6 cellular contexts compared by ENCODE assay signal in the genomic region with DNA sequence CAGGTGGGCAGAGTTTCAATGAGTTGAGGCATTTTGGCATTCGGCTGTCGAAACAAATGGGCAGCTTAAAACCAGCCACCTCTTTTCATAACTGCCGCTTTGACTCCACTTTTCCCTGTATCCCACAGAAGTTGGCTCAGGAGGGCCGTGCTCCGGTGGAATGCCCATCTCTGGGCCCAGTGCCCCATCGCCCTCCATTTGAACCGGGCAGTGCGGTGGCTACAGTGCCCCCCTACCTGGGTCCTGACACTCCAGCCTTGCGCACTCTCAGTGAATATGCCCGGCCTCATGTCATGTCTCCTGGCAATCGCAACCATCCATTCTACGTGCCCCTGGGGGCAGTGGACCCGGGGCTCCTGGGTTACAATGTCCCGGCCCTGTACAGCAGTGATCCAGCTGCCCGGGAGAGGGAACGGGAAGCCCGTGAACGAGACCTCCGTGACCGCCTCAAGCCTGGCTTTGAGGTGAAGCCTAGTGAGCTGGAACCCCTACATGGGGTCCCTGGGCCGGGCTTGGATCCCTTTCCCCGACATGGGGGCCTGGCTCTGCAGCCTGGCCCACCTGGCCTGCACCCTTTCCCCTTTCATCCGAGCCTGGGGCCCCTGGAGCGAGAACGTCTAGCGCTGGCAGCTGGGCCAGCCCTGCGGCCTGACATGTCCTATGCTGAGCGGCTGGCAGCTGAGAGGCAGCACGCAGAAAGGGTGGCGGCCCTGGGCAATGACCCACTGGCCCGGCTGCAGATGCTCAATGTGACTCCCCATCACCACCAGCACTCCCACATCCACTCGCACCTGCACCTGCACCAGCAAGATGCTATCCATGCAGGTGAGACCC. TPM values are rescaled to one million over a fixed set of nuclear protein-coding genes. Genes with fewer than 3 reads are reported as not detected.
DNase-seq lines count a peak whose midpoint lies in the region; ATAC-seq and TF ChIP-seq lines count a peak whose summit lies in the region.

No MANE protein-coding gene starts in this region.

- H3K27ac ChIP-seq in heart right ventricle (peak overlapping the region in 9 of 10 donors; percentile 91 to 98 (median 95)), thymus (ENCODE audit: low read depth) (peak overlapping the region; percentile 80)

- H3K27me3 ChIP-seq in heart right ventricle (no peaks in the 10 kb centered on the region), thymus (ENCODE audit: control insufficient read depth, insufficient read depth) (no peaks in the 10 kb centered on the region)

- peak overlapping the region in 9 of 10 donors; percentile 58 to 96 (median 72) for H3K4me3 ChIP-seq in heart right ventricle
- H3K4me3 ChIP-seq in thymus (ENCODE audit: low read length) = peak overlapping the region; percentile 79

- no peaks in the 10 kb centered on the region for H3K9me3 ChIP-seq in heart right ventricle
- no peaks in the 10 kb centered on the region for H3K9me3 ChIP-seq in thymus (ENCODE audit: control insufficient read depth)

- ATAC-seq in heart right ventricle = peak in 2 of 8 donors; percentile 2 to 3

- CTCF ChIA-PET in activated CD4-positive, alpha-beta T cell treated with anti-CD3 and anti-CD28 coated beads, Interleukin-2, amount 10 ng/mL, durations not matched to agents 7 days and 5 days (lab: Charles Lee) = interaction anchor here (0.9 to 17.8 kb wide), 25 partner anchors 9 to 194 kb away, joined by 3 to 388 read pairs (median 5); a partner anchor contains a TSS

- H3K4me3 Mint-ChIP-seq in activated CD4-positive, alpha-beta T cell treated with anti-CD3 and anti-CD28 coated beads, Interleukin-2, amount 10 ng/mL, durations not matched to agents 7 days and 5 days = peak overlapping the region; percentile 81

- H3K27ac Mint-ChIP-seq in activated CD4-positive, alpha-beta T cell treated with anti-CD3 and anti-CD28 coated beads, Interleukin-2, amount 10 ng/mL, durations not matched to agents 7 days and 5 days = peak overlapping the region; percentile 97

- H3K27me3 Mint-ChIP-seq in activated CD4-positive, alpha-beta T cell treated with anti-CD3 and anti-CD28 coated beads, Interleukin-2, amount 10 ng/mL, durations not matched to agents 7 days and 5 days = no peaks in the 10 kb centered on the region

- WGBS in heart right ventricle, 2 donors = 78 to 80% methylated on average over 32 of the region's 32 CpGs
- 90% methylated on average over 32 of the region's 32 CpGs for WGBS in thymus

- peaks cover 15 to 81% (median 64%) of the 10 kb centered on the region in 9 donors for H3K4me1 ChIP-seq in heart right ventricle
- peaks cover 17% of the 10 kb centered on the region for H3K4me1 ChIP-seq in thymus (ENCODE audit: control insufficient read depth, insufficient read depth, low read length)

- H3K4me1 Mint-ChIP-seq in activated CD4-positive, alpha-beta T cell treated with anti-CD3 and anti-CD28 coated beads, Interleukin-2, amount 10 ng/mL, durations not matched to agents 7 days and 5 days = peaks cover 59% of the 10 kb centered on the region

- no peak for DNase-seq in activated CD4-positive, alpha-beta T cell treated with anti-CD3 and anti-CD28 coated beads, Interleukin-2, amount 10 ng/mL, durations not matched to agents 7 days and 5 days
- no peak for DNase-seq in activated CD4-positive, alpha-beta T cell treated with anti-CD3 and anti-CD28 coated beads for 48 hours
- peak in 1 of 2 donors; percentile 27 for DNase-seq in heart right ventricle
- no peak for DNase-seq in GM03348 (ENCODE audit: low spot score)
- no peak for DNase-seq in AML-193 (lab: John Stamatoyannopoulos, UW)

- peak in 1 of 9 donors; percentile 23 for TF ChIP-seq CTCF in heart right ventricle (IDR thresholded peaks at IDR 0.05)

- POLR2A ChIA-PET in activated CD4-positive, alpha-beta T cell treated with anti-CD3 and anti-CD28 coated beads, Interleukin-2, amount 10 ng/mL, durations not matched to agents 7 days and 5 days (lab: Charles Lee) = interaction anchor here (0.8 to 1.1 kb wide), 3 partner anchors 13 to 66 kb away, joined by 3 to 4 read pairs (median 3); a partner anchor contains a TSS

- no peaks in the 10 kb centered on the region for H3K9me3 Mint-ChIP-seq in activated CD4-positive, alpha-beta T cell treated with anti-CD3 and anti-CD28 coated beads, Interleukin-2, amount 10 ng/mL, durations not matched to agents 7 days and 5 days

- peaks cover 26% of the 10 kb centered on the region for H3K36me3 Mint-ChIP-seq in activated CD4-positive, alpha-beta T cell treated with anti-CD3 and anti-CD28 coated beads, Interleukin-2, amount 10 ng/mL, durations not matched to agents 7 days and 5 days (ENCODE audit: low read depth)

- H3K36me3 ChIP-seq in heart right ventricle = peaks cover 0 to 69% (median 25%) of the 10 kb centered on the region in 9 donors
- peaks cover 9% of the 10 kb centered on the region for H3K36me3 ChIP-seq in thymus (ENCODE audit: control insufficient read depth, insufficient read depth)

- intact Hi-C loops in heart right ventricle (cut with DNase I) = loop anchor here in 1 of 10 donors (5.0 kb wide), 1 partner anchor 71 kb away; a partner anchor contains a TSS

RNA-seq across cellular contexts. Expression of a gene that starts 5.0 kb away (rescaled TPM):
- total RNA-seq in activated CD4-positive, alpha-beta T cell treated with anti-CD3 and anti-CD28 coated beads, Interleukin-2, amount 10 ng/mL, durations not matched to agents 7 days and 5 days = not detected
- total RNA-seq in heart right ventricle = not detected
- not detected for polyA plus RNA-seq in heart right ventricle
- not detected for polyA plus RNA-seq in thymus

RNA-seq across cellular contexts. Expression of a gene that starts 5.3 kb away (rescaled TPM):
- total RNA-seq in activated CD4-positive, alpha-beta T cell treated with anti-CD3 and anti-CD28 coated beads, Interleukin-2, amount 10 ng/mL, durations not matched to agents 7 days and 5 days = 100 to 1,000 TPM; 156 to 181 TPM
- 100 to 1,000 TPM; 134 to 213 (median 167) TPM for total RNA-seq in heart right ventricle
- polyA plus RNA-seq in heart right ventricle (100 to 1,000 TPM; 182 to 654 TPM), thymus (421 TPM)

RNA-seq across cellular contexts. Expression of a gene that starts 10.8 kb away (rescaled TPM):
- 10 to 100 TPM; 27.3 to 27.6 TPM for total RNA-seq in activated CD4-positive, alpha-beta T cell treated with anti-CD3 and anti-CD28 coated beads, Interleukin-2, amount 10 ng/mL, durations not matched to agents 7 days and 5 days
- 10 to 100 TPM; 54.7 to 96.7 (median 65.8) TPM for total RNA-seq in heart right ventricle
- polyA plus RNA-seq in heart right ventricle (10 to 100 TPM; 48.7 to 92.5 TPM), thymus (30.3 TPM)

RNA-seq across cellular contexts. Expression of a gene that starts 12.6 kb away (rescaled TPM):
- 100 to 1,000 TPM; 346 to 354 TPM for total RNA-seq in activated CD4-positive, alpha-beta T cell treated with anti-CD3 and anti-CD28 coated beads, Interleukin-2, amount 10 ng/mL, durations not matched to agents 7 days and 5 days
- 10 to 100 TPM in 2 of 10 donors, 1 to 10 TPM in 8; 2.9 to 32.5 (median 5.3) TPM for total RNA-seq in heart right ventricle
- polyA plus RNA-seq in heart right ventricle (10 to 100 TPM in 1 of 2 donors, 1 to 10 TPM in 1; 8.1 to 12.1 TPM), thymus (213 TPM)

RNA-seq across cellular contexts. Expression of a gene that starts 24.2 kb away (rescaled TPM):
- 100 to 1,000 TPM; 156 to 160 TPM for total RNA-seq in activated CD4-positive, alpha-beta T cell treated with anti-CD3 and anti-CD28 coated beads, Interleukin-2, amount 10 ng/mL, durations not matched to agents 7 days and 5 days
- 10 to 100 TPM in 8 of 10 donors, 1 to 10 TPM in 2; 6.3 to 68.4 (median 14.4) TPM for total RNA-seq in heart right ventricle
- polyA plus RNA-seq in heart right ventricle (10 to 100 TPM; 19.2 to 19.3 TPM), thymus (29.3 TPM)
